ENCODE assay signal across 1 cellular context in the genomic region with DNA sequence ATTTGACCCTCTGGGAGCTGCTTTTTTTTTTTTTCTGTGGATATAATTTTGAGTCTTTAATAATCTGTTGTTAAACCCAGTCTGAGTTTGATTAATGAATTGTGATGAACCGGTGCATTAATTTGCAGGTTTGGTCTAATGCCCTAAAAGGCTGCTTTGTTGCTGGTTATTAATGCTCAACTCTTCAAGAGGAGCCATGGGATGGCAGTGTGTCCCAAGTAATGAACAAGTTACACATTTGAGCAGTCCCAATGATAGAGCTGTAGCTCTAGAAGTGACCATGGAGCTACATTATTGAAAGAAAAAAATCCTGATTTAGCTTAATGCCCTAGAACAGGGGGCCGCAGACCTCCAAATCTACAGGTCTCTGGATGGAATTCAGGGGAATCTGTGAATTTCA.
TF ChIP-seq lines count a peak whose summit lies in the region.

No MANE protein-coding gene starts in this region.

TF ChIP-seq in GM23338, 12 proteins besides CTCF, POLR2A, EP300 and RAD21 (continued from another document):
- TF ChIP-seq, protein P1, sequence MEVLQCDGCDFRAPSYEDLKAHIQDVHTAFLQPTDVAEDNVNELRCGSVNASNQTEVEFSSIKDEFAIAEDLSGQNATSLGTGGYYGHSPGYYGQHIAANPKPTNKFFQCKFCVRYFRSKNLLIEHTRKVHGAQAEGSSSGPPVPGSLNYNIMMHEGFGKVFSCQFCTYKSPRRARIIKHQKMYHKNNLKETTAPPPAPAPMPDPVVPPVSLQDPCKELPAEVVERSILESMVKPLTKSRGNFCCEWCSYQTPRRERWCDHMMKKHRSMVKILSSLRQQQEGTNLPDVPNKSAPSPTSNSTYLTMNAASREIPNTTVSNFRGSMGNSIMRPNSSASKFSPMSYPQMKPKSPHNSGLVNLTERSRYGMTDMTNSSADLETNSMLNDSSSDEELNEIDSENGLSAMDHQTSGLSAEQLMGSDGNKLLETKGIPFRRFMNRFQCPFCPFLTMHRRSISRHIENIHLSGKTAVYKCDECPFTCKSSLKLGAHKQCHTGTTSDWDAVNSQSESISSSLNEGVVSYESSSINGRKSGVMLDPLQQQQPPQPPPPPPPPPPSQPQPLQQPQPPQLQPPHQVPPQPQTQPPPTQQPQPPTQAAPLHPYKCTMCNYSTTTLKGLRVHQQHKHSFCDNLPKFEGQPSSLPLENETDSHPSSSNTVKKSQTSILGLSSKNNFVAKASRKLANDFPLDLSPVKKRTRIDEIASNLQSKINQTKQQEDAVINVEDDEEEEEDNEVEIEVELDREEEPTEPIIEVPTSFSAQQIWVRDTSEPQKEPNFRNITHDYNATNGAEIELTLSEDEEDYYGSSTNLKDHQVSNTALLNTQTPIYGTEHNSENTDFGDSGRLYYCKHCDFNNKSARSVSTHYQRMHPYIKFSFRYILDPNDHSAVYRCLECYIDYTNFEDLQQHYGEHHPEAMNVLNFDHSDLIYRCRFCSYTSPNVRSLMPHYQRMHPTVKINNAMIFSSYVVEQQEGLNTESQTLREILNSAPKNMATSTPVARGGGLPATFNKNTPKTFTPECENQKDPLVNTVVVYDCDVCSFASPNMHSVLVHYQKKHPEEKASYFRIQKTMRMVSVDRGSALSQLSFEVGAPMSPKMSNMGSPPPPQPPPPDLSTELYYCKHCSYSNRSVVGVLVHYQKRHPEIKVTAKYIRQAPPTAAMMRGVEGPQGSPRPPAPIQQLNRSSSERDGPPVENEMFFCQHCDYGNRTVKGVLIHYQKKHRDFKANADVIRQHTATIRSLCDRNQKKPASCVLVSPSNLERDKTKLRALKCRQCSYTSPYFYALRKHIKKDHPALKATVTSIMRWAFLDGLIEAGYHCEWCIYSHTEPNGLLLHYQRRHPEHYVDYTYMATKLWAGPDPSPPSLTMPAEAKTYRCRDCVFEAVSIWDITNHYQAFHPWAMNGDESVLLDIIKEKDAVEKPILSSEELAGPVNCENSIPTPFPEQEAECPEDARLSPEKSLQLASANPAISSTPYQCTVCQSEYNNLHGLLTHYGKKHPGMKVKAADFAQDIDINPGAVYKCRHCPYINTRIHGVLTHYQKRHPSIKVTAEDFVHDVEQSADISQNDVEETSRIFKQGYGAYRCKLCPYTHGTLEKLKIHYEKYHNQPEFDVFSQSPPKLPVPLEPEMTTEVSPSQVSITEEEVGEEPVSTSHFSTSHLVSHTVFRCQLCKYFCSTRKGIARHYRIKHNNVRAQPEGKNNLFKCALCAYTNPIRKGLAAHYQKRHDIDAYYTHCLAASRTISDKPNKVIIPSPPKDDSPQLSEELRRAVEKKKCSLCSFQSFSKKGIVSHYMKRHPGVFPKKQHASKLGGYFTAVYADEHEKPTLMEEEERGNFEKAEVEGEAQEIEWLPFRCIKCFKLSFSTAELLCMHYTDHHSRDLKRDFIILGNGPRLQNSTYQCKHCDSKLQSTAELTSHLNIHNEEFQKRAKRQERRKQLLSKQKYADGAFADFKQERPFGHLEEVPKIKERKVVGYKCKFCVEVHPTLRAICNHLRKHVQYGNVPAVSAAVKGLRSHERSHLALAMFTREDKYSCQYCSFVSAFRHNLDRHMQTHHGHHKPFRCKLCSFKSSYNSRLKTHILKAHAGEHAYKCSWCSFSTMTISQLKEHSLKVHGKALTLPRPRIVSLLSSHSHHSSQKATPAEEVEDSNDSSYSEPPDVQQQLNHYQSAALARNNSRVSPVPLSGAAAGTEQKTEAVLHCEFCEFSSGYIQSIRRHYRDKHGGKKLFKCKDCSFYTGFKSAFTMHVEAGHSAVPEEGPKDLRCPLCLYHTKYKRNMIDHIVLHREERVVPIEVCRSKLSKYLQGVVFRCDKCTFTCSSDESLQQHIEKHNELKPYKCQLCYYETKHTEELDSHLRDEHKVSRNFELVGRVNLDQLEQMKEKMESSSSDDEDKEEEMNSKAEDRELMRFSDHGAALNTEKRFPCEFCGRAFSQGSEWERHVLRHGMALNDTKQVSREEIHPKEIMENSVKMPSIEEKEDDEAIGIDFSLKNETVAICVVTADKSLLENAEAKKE (CRISPR knock-in tag; IDR thresholded peaks at IDR 0.05) = no peak
